ENCODE assay signal across 29 cellular contexts in the genomic region with DNA sequence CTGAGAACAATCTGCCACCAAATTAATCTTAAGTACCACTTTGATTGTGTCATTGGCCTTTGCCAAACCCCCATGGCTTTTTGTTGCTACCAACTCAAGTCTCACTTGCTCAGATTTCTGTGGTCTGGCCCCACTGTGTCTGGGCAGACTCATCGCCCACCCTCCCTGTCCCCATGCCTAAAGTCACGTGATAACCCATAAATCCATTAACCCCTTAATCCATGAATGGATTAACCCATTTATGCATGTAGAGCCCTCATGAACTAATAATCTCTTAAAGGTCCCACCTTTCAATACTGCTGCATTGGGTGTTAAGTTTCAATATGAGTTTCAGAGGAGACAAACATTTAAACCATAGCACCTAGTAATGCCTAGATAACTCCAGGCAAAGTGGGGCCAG.
"Had no signal": no experiment of that assay in that cellular context is flagged by ENCODE, and none has a peak within 500 bp of the region (broad histone marks: within the 10 kb centered on the region; RNA-seq: fewer than 3 reads in every experiment).

No MANE protein-coding gene starts in this region.

- H3K36me3 ChIP-seq: adrenal gland, breast epithelium, Peyer's patch had no signal

- H3K27ac Mint-ChIP-seq: activated CD8-positive, alpha-beta T cell treated with anti-CD3 and anti-CD28 coated beads for 36 hours; activated naive CD8-positive, alpha-beta T cell treated with anti-CD3 and anti-CD28 coated beads, Interleukin-2, amount 10 ng/mL, durations not matched to agents 7 days and 5 days; activated T-cell treated with anti-CD3 and anti-CD28 coated beads, Interleukin-2, amount 50 U/mL, for 72 hours; activated T-helper 17 cell treated with anti-CD3 and anti-CD28 coated beads, Interleukin-2, amount 50 U/mL, for 72 hours had no signal

- H3K27ac ChIP-seq: adrenal gland, body of pancreas, breast epithelium, coronary artery, Peyer's patch, VCaP had no signal

- H3K9me3 Mint-ChIP-seq: activated CD8-positive, alpha-beta T cell treated with anti-CD3 and anti-CD28 coated beads for 36 hours; activated naive CD8-positive, alpha-beta T cell treated with anti-CD3 and anti-CD28 coated beads, Interleukin-2, amount 10 ng/mL, durations not matched to agents 7 days and 5 days; activated T-cell treated with anti-CD3 and anti-CD28 coated beads, Interleukin-2, amount 50 U/mL, for 72 hours; activated T-helper 17 cell treated with anti-CD3 and anti-CD28 coated beads, Interleukin-2, amount 50 U/mL, for 72 hours had no signal

- H3K27me3 ChIP-seq: body of pancreas, breast epithelium, Peyer's patch had no signal

- H3K4me3 ChIP-seq: adrenal gland, body of pancreas, breast epithelium, coronary artery, Peyer's patch had no signal

- DNase-seq: activated CD4-positive, alpha-beta T cell treated with anti-CD3 and anti-CD28 coated beads for 1 hour; activated CD4-positive, alpha-beta T cell treated with anti-CD3 and anti-CD28 coated beads for 48 hours; activated CD4-positive, CD25-positive, alpha-beta regulatory T cell; activated CD8-positive, alpha-beta T cell treated with anti-CD3 and anti-CD28 coated beads for 36 hours; activated effector memory CD4-positive, alpha-beta T cell treated with anti-CD3 and anti-CD28 coated beads, Interleukin-2, amount 50 U/mL, for 16 hours; activated naive CD4-positive, alpha-beta T cell; activated naive CD4-positive, alpha-beta T cell treated with anti-CD3 and anti-CD28 coated beads, Interleukin-2, amount 50 U/mL, for 16 hours; activated naive CD8-positive, alpha-beta T cell treated with anti-CD3 and anti-CD28 coated beads, Interleukin-2, amount 10 ng/mL, durations not matched to agents 7 days and 5 days; activated T-cell treated with anti-CD3 and anti-CD28 coated beads, Interleukin-2, amount 50 U/mL, for 1 hour; activated T-cell treated with anti-CD3 and anti-CD28 coated beads, Interleukin-2, amount 50 U/mL, for 72 hours; adrenal gland; body of pancreas; NCI-H1436 treated with DMSO at 0.1 percent for 48 hours; NCI-H1694 treated with DMSO at 0.1 percent for 48 hours; NCI-H2029; NCI-H526 treated with DMSO at 0.1 percent for 48 hours; NK-92 treated with Interleukin-12 subunit alpha and Interleukin-12 subunit beta, amount 100 ng/mL, for 24 hours; PC-3; Peyer's patch; RPMI8226; SHP77 treated with DMSO at 0.1 percent for 48 hours; SW 1271; T-helper 1 cell; T-helper 9 cell had no signal

- H3K4me1 Mint-ChIP-seq: activated naive CD8-positive, alpha-beta T cell treated with anti-CD3 and anti-CD28 coated beads, Interleukin-2, amount 10 ng/mL, durations not matched to agents 7 days and 5 days; activated T-helper 17 cell treated with anti-CD3 and anti-CD28 coated beads, Interleukin-2, amount 50 U/mL, for 72 hours had no signal

- H3K9me3 ChIP-seq: adrenal gland, body of pancreas, breast epithelium, Peyer's patch had no signal

- H3K4me3 Mint-ChIP-seq: activated CD8-positive, alpha-beta T cell treated with anti-CD3 and anti-CD28 coated beads for 36 hours; activated naive CD8-positive, alpha-beta T cell treated with anti-CD3 and anti-CD28 coated beads, Interleukin-2, amount 10 ng/mL, durations not matched to agents 7 days and 5 days; activated T-cell treated with anti-CD3 and anti-CD28 coated beads, Interleukin-2, amount 50 U/mL, for 72 hours; activated T-helper 17 cell treated with anti-CD3 and anti-CD28 coated beads, Interleukin-2, amount 50 U/mL, for 72 hours had no signal

- H3K36me3 Mint-ChIP-seq: activated naive CD8-positive, alpha-beta T cell treated with anti-CD3 and anti-CD28 coated beads, Interleukin-2, amount 10 ng/mL, durations not matched to agents 7 days and 5 days had no signal

- ATAC-seq: activated CD8-positive, alpha-beta T cell treated with anti-CD3 and anti-CD28 coated beads for 36 hours; activated T-cell treated with anti-CD3 and anti-CD28 coated beads, Interleukin-2, amount 50 U/mL, for 72 hours; activated T-helper 17 cell treated with anti-CD3 and anti-CD28 coated beads, Interleukin-2, amount 50 U/mL, for 72 hours; body of pancreas; PC-3; SK-N-SH treated with all-trans-retinoic acid at 6 μM for 48 hours had no signal

- H3K4me1 ChIP-seq: adrenal gland, body of pancreas, breast epithelium, Peyer's patch had no signal
